17 cellular contexts compared by ENCODE assay signal in the genomic region with DNA sequence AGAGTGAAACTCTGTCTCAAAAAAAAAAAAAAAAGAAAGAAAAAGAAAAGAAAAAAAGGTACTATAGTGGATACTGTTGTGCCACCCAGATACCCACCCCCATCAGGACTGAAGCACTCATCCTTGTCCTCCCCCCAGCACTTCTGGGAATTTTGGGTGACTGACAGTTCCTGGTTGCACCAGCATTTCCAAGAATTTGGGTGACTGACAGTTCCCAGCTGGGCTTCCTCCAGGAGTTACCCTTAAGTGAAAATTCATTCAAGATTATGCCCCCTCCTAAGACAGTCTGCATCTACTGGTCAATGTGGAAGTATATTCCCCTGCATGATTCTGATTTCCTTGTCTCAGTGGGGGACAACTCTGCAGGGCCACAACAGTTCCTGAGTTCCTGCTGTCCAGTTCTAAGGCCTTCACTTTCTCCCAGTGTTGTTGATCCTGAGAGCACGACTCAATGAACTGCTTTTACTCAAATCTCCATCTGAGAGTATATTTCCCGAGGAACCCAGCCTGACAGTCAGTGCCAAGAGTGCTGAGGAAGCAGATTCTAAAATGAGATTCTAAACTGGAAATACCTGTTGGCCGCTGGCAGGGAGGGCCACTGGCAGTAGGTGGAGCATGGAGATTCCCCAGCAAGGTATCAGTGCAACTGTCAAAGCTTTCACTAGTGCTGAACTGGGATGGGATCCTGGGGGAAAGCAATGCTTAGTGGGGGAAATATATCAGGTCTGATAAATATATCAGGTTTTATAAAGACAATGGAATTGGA. TPM values are rescaled to one million over a fixed set of nuclear protein-coding genes. Genes with fewer than 3 reads are reported as not detected.
A peak's percentile ranks its signal among the peaks of the same experiment; 100 is the strongest.
DNase-seq lines count a peak whose midpoint lies in the region; ATAC-seq and TF ChIP-seq lines count a peak whose summit lies in the region.
"Had no signal": no experiment of that assay in that cellular context is flagged by ENCODE, and none has a peak within 500 bp of the region (broad histone marks: within the 10 kb centered on the region; RNA-seq: fewer than 3 reads in every experiment).

No MANE protein-coding gene starts in this region.

- H3K4ac ChIP-seq in neuronal stem cell (ENCODE audit: low read length): no peak overlapping the region

- no peak overlapping the region for H2AFZ ChIP-seq in neuronal stem cell (ENCODE audit: low read length)

- H3K4me1 ChIP-seq in foreskin keratinocyte (no peaks in the 10 kb centered on the region), prostate gland (replicated peaks) (peaks cover 7% of the 10 kb centered on the region), neuronal stem cell (ENCODE audit: control insufficient read depth in 2 of 2, insufficient read depth in 1 of 2, low read depth in 1 of 2, low read length in 2 of 2) (peaks cover 0 to 2% of the 10 kb centered on the region in 2 donors)

- H3K4me3 ChIP-seq in prostate gland: no peak overlapping the region
- H3K4me3 ChIP-seq in neuronal stem cell (ENCODE audit: low read length in 2 of 2): no peak overlapping the region
- H3K4me3 ChIP-seq: tibial nerve had no signal

- H3K36me3 ChIP-seq in prostate gland: no peaks in the 10 kb centered on the region
- H3K36me3 ChIP-seq in neuronal stem cell (replicated peaks in 1 of 2; ENCODE audit: control insufficient read depth in 2 of 2, insufficient read depth in 2 of 2, low read length in 2 of 2): no peaks in the 10 kb centered on the region
- H3K36me3 ChIP-seq: tibial nerve had no signal

- H4K91ac ChIP-seq in neuronal stem cell (ENCODE audit: low read depth, low read length, poor library complexity): no peak overlapping the region

- H3K27me3 ChIP-seq in foreskin keratinocyte (peaks cover 7% of the 10 kb centered on the region), prostate gland (replicated peaks; ENCODE audit: insufficient read depth) (no peaks in the 10 kb centered on the region), neuronal stem cell (ENCODE audit: control insufficient read depth in 3 of 3, insufficient read depth in 3 of 3, low read depth in 1 of 3, low read length in 3 of 3) (peaks cover 0 to 31% (median 0%) of the 10 kb centered on the region in 3 experiments)
- H3K27me3 ChIP-seq: tibial nerve had no signal

- no peak for TF ChIP-seq POLR2A in prostate gland (IDR thresholded peaks at IDR 0.05)

- H3K18ac ChIP-seq in neuronal stem cell (ENCODE audit: low read length): no peak overlapping the region

- H3K9ac ChIP-seq in neuronal stem cell (ENCODE audit: low read depth, low read length, poor library complexity): no peak overlapping the region

- no peak overlapping the region for H3K23ac ChIP-seq in neuronal stem cell (ENCODE audit: low read depth, low read length, poor library complexity)

- no peak overlapping the region for H2AK5ac ChIP-seq in neuronal stem cell (ENCODE audit: low read depth, low read length)

- H3K79me1 ChIP-seq in neuronal stem cell (ENCODE audit: low read depth, low read length): no peaks in the 10 kb centered on the region

- H2BK12ac ChIP-seq in neuronal stem cell (ENCODE audit: low read length): no peak overlapping the region

- H3K9me3 ChIP-seq in prostate gland: no peaks in the 10 kb centered on the region
- H3K9me3 ChIP-seq in neuronal stem cell (replicated peaks in 1 of 2; ENCODE audit: control insufficient read depth in 2 of 2, insufficient read depth in 1 of 2, low read depth in 1 of 2, low read length in 2 of 2): peaks cover 10 to 12% of the 10 kb centered on the region in 2 donors

- H4K8ac ChIP-seq in neuronal stem cell (ENCODE audit: low read depth, low read length): no peak overlapping the region

- no peak overlapping the region for H3K4me2 ChIP-seq in neuronal stem cell (ENCODE audit: insufficient read depth, low read length, poor library complexity, severe bottlenecking)

- no peak overlapping the region for H3K14ac ChIP-seq in neuronal stem cell (ENCODE audit: low read length)

- no peak overlapping the region for H3K27ac ChIP-seq in foreskin keratinocyte
- peak overlapping the region; percentile 50 to 75 for H3K27ac ChIP-seq in prostate gland
- H3K27ac ChIP-seq in neuronal stem cell (replicated peaks; ENCODE audit: low read length): no peak overlapping the region
- H3K27ac ChIP-seq: tibial nerve had no signal

- H2BK5ac ChIP-seq in neuronal stem cell (ENCODE audit: low read length): no peak overlapping the region

- H2BK120ac ChIP-seq in neuronal stem cell (ENCODE audit: low read depth, low read length): no peak overlapping the region

- DNase-seq in GF-D8 (lab: John Stamatoyannopoulos, UW) (peak; percentile 31), NCI-H526 treated with DMSO at 0.1 percent for 48 hours (lab: John Stamatoyannopoulos, UW) (peak; percentile 39), foreskin keratinocyte (peak in 1 of 2 donors; percentile 60), prostate gland (ENCODE audit: low spot score) (peak; percentile 90), neuronal stem cell (ENCODE audit: low spot score) (no peak), AML-193 (lab: John Stamatoyannopoulos, UW) (no peak), activated T-cell treated with anti-CD3 and anti-CD28 coated beads for 4 hours (no peak)
- DNase-seq: activated CD8-positive, alpha-beta memory T cell treated with anti-CD3 and anti-CD28 coated beads for 24 hours; activated gamma-delta T cell treated with Interleukin-2 at 50 U/mL for 16 hours; C1 segment of cervical spinal cord; foreskin fibroblast; immature natural killer cell; NCI-H1436 treated with DMSO at 0.1 percent for 48 hours; NCI-H82; Right ventricle myocardium superior; stimulated activated CD8-positive, alpha-beta memory T cell treated with anti-CD3 and anti-CD28 coated beads, Interleukin-4, amount 100 ng/mL, for 48 hours had no signal

- intact Hi-C loops in prostate gland (cut with DNase I): no loop called here

- no peak overlapping the region for H2BK15ac ChIP-seq in neuronal stem cell (ENCODE audit: low read length)

- 42% methylated on average over 3 of the region's 3 CpGs for WGBS in prostate gland
- no CpG with 5 or more reads among the region's 3 CpGs for WGBS in neuronal stem cell (ENCODE audit: extremely low coverage in 2 of 2, insufficient read length in 2 of 2, insufficient replicate concordance in 1 of 2), 2 donors

- TF ChIP-seq CTCF in foreskin keratinocyte (conservative IDR thresholded peaks at IDR 0.05) (peak; percentile 63), prostate gland (IDR thresholded peaks at IDR 0.05) (peak in 3 of 4 experiments; percentile 12 to 44 (median 29))

- ATAC-seq in foreskin keratinocyte: peak; percentile 61

RNA-seq across cellular contexts. Expression of a gene that starts 18.5 kb away (rescaled TPM):
- total RNA-seq in foreskin keratinocyte (not detected in 2 replicates), prostate gland (1 to 10 TPM in 1 of 2 donors, not detected in 1; 7.8 TPM)
- polyA plus RNA-seq in foreskin keratinocyte: not detected in 2 replicates
- polyA plus RNA-seq in neuronal stem cell (2013, experiment 1 of 2): 1.5 TPM
- polyA plus RNA-seq in neuronal stem cell (2013, experiment 2 of 2): 0.40 TPM
- total RNA-seq: tibial nerve had no signal
- polyA plus RNA-seq: immature natural killer cell had no signal

RNA-seq across cellular contexts. Expression of a gene that starts 23.2 kb away (rescaled TPM):
- total RNA-seq in foreskin keratinocyte: not detected in 2 replicates
- polyA plus RNA-seq in foreskin keratinocyte: not detected in 2 replicates
- total RNA-seq in prostate gland: under 1 TPM in 1 of 2 donors, not detected in 1; 0.34 TPM
- 4.7 TPM for polyA plus RNA-seq in neuronal stem cell (2013, experiment 1 of 2)
- polyA plus RNA-seq in neuronal stem cell (2013, experiment 2 of 2): 5.0 TPM
- total RNA-seq: Right ventricle myocardium superior, tibial nerve had no signal
- polyA plus RNA-seq: immature natural killer cell had no signal

RNA-seq across cellular contexts. Expression of a gene that starts 23.5 kb away (rescaled TPM):
- total RNA-seq in foreskin keratinocyte: 91.3 and 101 TPM in 2 replicates
- polyA plus RNA-seq in foreskin keratinocyte: 98.1 and 105 TPM in 2 replicates
- 10 to 100 TPM; 47.9 to 80.1 TPM for total RNA-seq in prostate gland
- polyA plus RNA-seq in neuronal stem cell (2013, experiment 1 of 2): 75.7 TPM
- polyA plus RNA-seq in neuronal stem cell (2013, experiment 2 of 2): 74.2 TPM

RNA-seq across cellular contexts. Expression of a gene that starts 50.5 kb away (rescaled TPM):
- total RNA-seq in foreskin keratinocyte: 9.4 and 12.4 TPM in 2 replicates
- 5.2 and 6.2 TPM in 2 replicates for polyA plus RNA-seq in foreskin keratinocyte
- total RNA-seq in prostate gland: 10 to 100 TPM; 21.1 to 25.0 TPM
- 16.6 TPM for polyA plus RNA-seq in neuronal stem cell (2013, experiment 1 of 2)
- polyA plus RNA-seq in neuronal stem cell (2013, experiment 2 of 2): 15.8 TPM

Comparison
In these comparisons a context has a peak if more than half of its experiments do, and no peak if none do; other contexts are left out.
1. DNase-seq: peak in GF-D8 (single experiment), NCI-H526 treated with DMSO at 0.1 percent for 48 hours (single experiment) and prostate gland (single experiment); none in neuronal stem cell (single experiment), AML-193 (0 of 2) and activated T-cell treated with anti-CD3 and anti-CD28 coated beads for 4 hours (single experiment).
2. H3K27ac ChIP-seq: peak in prostate gland (2 of 2); none in foreskin keratinocyte (single experiment) and neuronal stem cell (single experiment).